ENCODE assay signal across 36 cellular contexts in the genomic region with DNA sequence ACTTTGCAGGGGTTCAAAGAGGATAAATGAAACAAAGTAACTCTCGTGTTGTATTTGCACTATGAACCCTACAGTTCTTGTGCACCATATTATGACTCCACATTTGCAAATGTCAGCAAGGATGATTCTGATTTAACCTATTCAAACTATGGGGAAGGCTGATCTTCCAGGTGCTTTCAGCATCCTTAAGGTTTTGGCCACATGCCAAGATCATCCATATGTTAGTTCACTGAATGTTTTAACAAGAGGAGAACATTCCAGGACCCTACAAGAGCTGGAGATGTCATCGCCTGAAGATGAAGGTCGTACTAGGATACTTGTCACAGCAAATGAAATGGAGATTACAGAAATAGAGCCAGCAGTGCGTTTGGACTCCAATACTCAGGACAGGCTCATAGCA.
"Had no signal": no experiment of that assay in that cellular context is flagged by ENCODE, and none has a peak within 500 bp of the region (broad histone marks: within the 10 kb centered on the region; RNA-seq: fewer than 3 reads in every experiment).

No MANE protein-coding gene starts in this region.

- ATAC-seq: activated CD8-positive, alpha-beta memory T cell treated with anti-CD3 and anti-CD28 coated beads, Interleukin-2, amount 10 ng/mL, durations not matched to agents 7 days and 5 days; activated naive CD8-positive, alpha-beta T cell treated with anti-CD3 and anti-CD28 coated beads, Interleukin-2, amount 50 U/mL, for 24 hours; PC-3; Right ventricle myocardium inferior had no signal

- H3K4me3 ChIP-seq: MG63, Peyer's patch had no signal

- DNase-seq: activated CD4-positive, alpha-beta memory T cell treated with anti-CD3 and anti-CD28 coated beads, Interleukin-2, amount 10 ng/mL, durations not matched to agents 7 days and 5 days; activated CD4-positive, alpha-beta T cell treated with anti-CD3 and anti-CD28 coated beads for 1 hour; activated CD4-positive, alpha-beta T cell treated with anti-CD3 and anti-CD28 coated beads for 48 hours; activated CD4-positive, CD25-positive, alpha-beta regulatory T cell; activated CD8-positive, alpha-beta memory T cell treated with anti-CD3 and anti-CD28 coated beads for 24 hours; activated CD8-positive, alpha-beta memory T cell treated with anti-CD3 and anti-CD28 coated beads, Interleukin-2, amount 10 ng/mL, durations not matched to agents 7 days and 5 days; activated CD8-positive, alpha-beta memory T cell treated with anti-CD3 and anti-CD28 coated beads, Interleukin-2, amount 50 U/mL, for 48 hours; activated effector memory CD4-positive, alpha-beta T cell treated with Interleukin-2 at 50 U/mL for 16 hours; activated naive CD4-positive, alpha-beta T cell treated with anti-CD3 and anti-CD28 coated beads, Interleukin-2, amount 10 ng/mL, durations not matched to agents 7 days and 5 days; activated naive CD8-positive, alpha-beta T cell treated with anti-CD3 and anti-CD28 coated beads, Interleukin-2, amount 50 U/mL, for 24 hours; activated T-cell treated with anti-CD3 and anti-CD28 coated beads, Interleukin-2, amount 50 U/mL, for 48 hours; anterior cingulate cortex; caudate nucleus; cerebellar nuclear complex; Kasumi-1; KG1; MG63; NCI-H1048; NCI-H1105 treated with DMSO at 0.1 percent for 48 hours; NCI-H1436; NCI-H1694; NCI-H1930; NCI-H2081 treated with DMSO at 0.1 percent for 48 hours; NCI-H345; NCI-H526 treated with DMSO at 0.1 percent for 48 hours; NK-92 treated with Interleukin-12 subunit alpha and Interleukin-12 subunit beta, amount 100 ng/mL, for 24 hours; PC-3; Peyer's patch; RPMI8226; SIG-M5; SW 1271; T-helper 1 cell; T-helper 2 cell; T-helper 9 cell; WERI-Rb-1 had no signal
